In genomic region chr2:204849887-204850286, GRCh38 we compare ENCODE assay signal across 19 cellular contexts.
DNase-seq lines count a peak whose midpoint lies in the region; ATAC-seq and TF ChIP-seq lines count a peak whose summit lies in the region.
"Had no signal": no experiment of that assay in that cellular context is flagged by ENCODE, and none has a peak within 500 bp of the region (broad histone marks: within the 10 kb centered on the region; RNA-seq: fewer than 3 reads in every experiment).

No MANE protein-coding gene starts in this region.

- no peaks in the 10 kb centered on the region for H3K36me3 ChIP-seq in esophagus squamous epithelium
- H3K36me3 ChIP-seq: ovary had no signal

- no peaks in the 10 kb centered on the region for H3K27me3 Mint-ChIP-seq in natural killer cell (ENCODE audit: low read depth in 2 of 2)
- peaks cover 5% of the 10 kb centered on the region for H3K27me3 Mint-ChIP-seq in activated CD4-positive, alpha-beta T cell treated with anti-CD3 and anti-CD28 coated beads for 36 hours
- H3K27me3 Mint-ChIP-seq: activated naive CD8-positive, alpha-beta T cell treated with anti-CD3 and anti-CD28 coated beads for 36 hours had no signal

- no peak overlapping the region for H3K4me3 Mint-ChIP-seq in natural killer cell
- no peak overlapping the region for H3K4me3 Mint-ChIP-seq in activated CD4-positive, alpha-beta T cell treated with anti-CD3 and anti-CD28 coated beads for 36 hours
- H3K4me3 Mint-ChIP-seq: activated CD4-positive, alpha-beta T cell treated with anti-CD3 and anti-CD28 coated beads, Interleukin-2, amount 10 ng/mL, durations not matched to agents 24 days and 14 days; activated naive CD8-positive, alpha-beta T cell treated with anti-CD3 and anti-CD28 coated beads for 36 hours; activated T-helper 17 cell treated with anti-CD3 and anti-CD28 coated beads, Interleukin-2, amount 50 U/mL, for 72 hours; CD14-positive monocyte; naive thymus-derived CD8-positive, alpha-beta T cell; T-cell had no signal

- H3K4me1 Mint-ChIP-seq in natural killer cell, result no peaks in the 10 kb centered on the region
- no peaks in the 10 kb centered on the region for H3K4me1 Mint-ChIP-seq in activated CD4-positive, alpha-beta T cell treated with anti-CD3 and anti-CD28 coated beads for 36 hours
- H3K4me1 Mint-ChIP-seq: activated CD4-positive, alpha-beta T cell treated with anti-CD3 and anti-CD28 coated beads, Interleukin-2, amount 10 ng/mL, durations not matched to agents 24 days and 14 days; activated naive CD8-positive, alpha-beta T cell treated with anti-CD3 and anti-CD28 coated beads for 36 hours; activated T-helper 17 cell treated with anti-CD3 and anti-CD28 coated beads, Interleukin-2, amount 50 U/mL, for 72 hours; CD14-positive monocyte; naive thymus-derived CD8-positive, alpha-beta T cell; T-cell had no signal

- TF ChIP-seq CTCF in esophagus squamous epithelium (IDR thresholded peaks at IDR 0.05) (no peak), natural killer cell (IDR thresholded peaks at IDR 0.05) (no peak)

- no peak overlapping the region for H3K27ac Mint-ChIP-seq in natural killer cell
- H3K27ac Mint-ChIP-seq in activated CD4-positive, alpha-beta T cell treated with anti-CD3 and anti-CD28 coated beads for 36 hours, result no peak overlapping the region
- H3K27ac Mint-ChIP-seq: activated CD4-positive, alpha-beta T cell treated with anti-CD3 and anti-CD28 coated beads, Interleukin-2, amount 10 ng/mL, durations not matched to agents 24 days and 14 days; activated naive CD8-positive, alpha-beta T cell treated with anti-CD3 and anti-CD28 coated beads for 36 hours; activated T-helper 17 cell treated with anti-CD3 and anti-CD28 coated beads, Interleukin-2, amount 50 U/mL, for 72 hours; CD14-positive monocyte; naive thymus-derived CD8-positive, alpha-beta T cell; T-cell had no signal

- H3K4me3 ChIP-seq in esophagus squamous epithelium, result no peak overlapping the region
- H3K4me3 ChIP-seq: ovary had no signal

- peak overlapping the region in 3 of 4 donors; percentile 33 to 67 (median 50) for H3K27ac ChIP-seq in esophagus squamous epithelium
- H3K27ac ChIP-seq: ovary had no signal

- WGBS in esophagus squamous epithelium, 2 donors, result 56 to 67% methylated on average over 3 of the region's 3 CpGs

- H3K4me1 ChIP-seq in esophagus squamous epithelium, result peaks cover 7 to 57% (median 7%) of the 10 kb centered on the region in 3 donors

- DNase-seq in DMS153 treated with DMSO at 0.1 percent for 48 hours (lab: John Stamatoyannopoulos, UW; ENCODE audit: unreplicated experiment) (peak; percentile 48), NCI-H1048 (lab: John Stamatoyannopoulos, UW) (peak; percentile 17), NCI-H748 (lab: John Stamatoyannopoulos, UW; ENCODE audit: unreplicated experiment) (peak; percentile 96), esophagus squamous epithelium (lab: John Stamatoyannopoulos, UW) (no peak), natural killer cell (no peak), OCI-M1 (lab: John Stamatoyannopoulos, UW) (no peak)
- no peak for DNase-seq in activated CD4-positive, alpha-beta T cell treated with anti-CD3 and anti-CD28 coated beads for 36 hours
- DNase-seq: activated CD4-positive, alpha-beta T cell treated with anti-CD3 and anti-CD28 coated beads, Interleukin-2, amount 10 ng/mL, durations not matched to agents 24 days and 14 days; activated naive CD8-positive, alpha-beta T cell treated with anti-CD3 and anti-CD28 coated beads for 36 hours; DND-41; effector memory CD4-positive, alpha-beta T cell; naive thymus-derived CD8-positive, alpha-beta T cell; ovary; T-cell had no signal

- TF ChIP-seq POLR2A in esophagus squamous epithelium (IDR thresholded peaks at IDR 0.05), result no peak

- ATAC-seq in natural killer cell, result no peak
- no peak for ATAC-seq in activated CD4-positive, alpha-beta T cell treated with anti-CD3 and anti-CD28 coated beads for 36 hours
- ATAC-seq in GM18861 (IDR thresholded peaks at IDR 0.05; ENCODE audit: unreplicated experiment), result no peak
- ATAC-seq: activated T-helper 17 cell treated with anti-CD3 and anti-CD28 coated beads, Interleukin-2, amount 50 U/mL, for 72 hours; left lobe of liver; naive thymus-derived CD8-positive, alpha-beta T cell; sciatic nerve; T-cell had no signal

- CTCF ChIA-PET in activated CD4-positive, alpha-beta T cell treated with anti-CD3 and anti-CD28 coated beads for 36 hours (lab: Charles Lee), result no interaction called here

- no peaks in the 10 kb centered on the region for H3K9me3 Mint-ChIP-seq in natural killer cell
- H3K9me3 Mint-ChIP-seq in activated CD4-positive, alpha-beta T cell treated with anti-CD3 and anti-CD28 coated beads for 36 hours (ENCODE audit: low read depth), result no peaks in the 10 kb centered on the region
- H3K9me3 Mint-ChIP-seq: activated CD4-positive, alpha-beta T cell treated with anti-CD3 and anti-CD28 coated beads, Interleukin-2, amount 10 ng/mL, durations not matched to agents 24 days and 14 days; activated naive CD8-positive, alpha-beta T cell treated with anti-CD3 and anti-CD28 coated beads for 36 hours; activated T-helper 17 cell treated with anti-CD3 and anti-CD28 coated beads, Interleukin-2, amount 50 U/mL, for 72 hours; naive thymus-derived CD8-positive, alpha-beta T cell; T-cell had no signal

- no peaks in the 10 kb centered on the region for H3K9me3 ChIP-seq in esophagus squamous epithelium
- H3K9me3 ChIP-seq: ovary had no signal

- H3K27me3 ChIP-seq in esophagus squamous epithelium, result no peaks in the 10 kb centered on the region
- H3K27me3 ChIP-seq: ovary had no signal

- intact Hi-C loops in esophagus squamous epithelium (cut with DNase I), result no loop called here
- intact Hi-C loops in natural killer cell (cut with micrococcal nuclease), result no loop called here
- intact Hi-C loops in activated CD4-positive, alpha-beta T cell treated with anti-CD3 and anti-CD28 coated beads for 36 hours (cut with DNase I, micrococcal nuclease), result no loop called here

- POLR2A ChIA-PET in activated CD4-positive, alpha-beta T cell treated with anti-CD3 and anti-CD28 coated beads for 36 hours (lab: Charles Lee), result no interaction called here

- no peaks in the 10 kb centered on the region for H3K36me3 Mint-ChIP-seq in natural killer cell
- no peaks in the 10 kb centered on the region for H3K36me3 Mint-ChIP-seq in activated CD4-positive, alpha-beta T cell treated with anti-CD3 and anti-CD28 coated beads for 36 hours (ENCODE audit: low read depth)
- H3K36me3 Mint-ChIP-seq: activated naive CD8-positive, alpha-beta T cell treated with anti-CD3 and anti-CD28 coated beads for 36 hours; CD14-positive monocyte; T-cell had no signal

Comparison
In these comparisons a context has a peak if more than half of its experiments do, and no peak if none do; other contexts are left out.
1. DNase-seq: peak in DMS153 treated with DMSO at 0.1 percent for 48 hours (single experiment), NCI-H1048 (single experiment) and NCI-H748 (single experiment); none in esophagus squamous epithelium (single experiment), natural killer cell (single experiment), activated CD4-positive, alpha-beta T cell treated with anti-CD3 and anti-CD28 coated beads for 36 hours (single experiment) and OCI-M1 (single experiment).